ENCODE assay signal across 8 cellular contexts in the genomic region with DNA sequence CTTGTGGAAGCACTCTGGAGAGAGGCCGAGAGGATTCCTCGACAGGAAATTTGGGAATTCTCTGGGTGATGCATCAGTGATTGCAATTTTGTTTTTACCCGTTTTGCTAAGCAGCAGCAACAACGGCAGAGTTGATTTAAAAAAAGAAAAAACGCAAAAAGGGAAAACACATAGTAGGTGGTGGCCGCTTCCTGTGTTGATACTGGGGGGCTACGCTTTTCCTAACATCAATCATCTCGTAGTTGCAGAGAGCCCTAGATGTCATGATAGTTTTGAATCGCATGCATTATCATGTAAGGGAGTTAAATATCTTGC.
A peak's percentile ranks its signal among the peaks of the same experiment; 100 is the strongest.
DNase-seq lines count a peak whose midpoint lies in the region; ATAC-seq lines count a peak whose summit lies in the region.

No MANE protein-coding gene starts in this region.

- H3K4me3 Mint-ChIP-seq in central memory CD8-positive, alpha-beta T cell = peak overlapping the region; percentile 89

- H3K4me1 ChIP-seq in ACC112 (ENCODE audit: control insufficient read depth, insufficient read depth, low read length, unreplicated experiment) = peaks cover 8% of the 10 kb centered on the region
- H3K4me1 ChIP-seq in HUES48 (ENCODE audit: control insufficient read depth, insufficient read depth, low read length) = peaks cover 29% of the 10 kb centered on the region
- H3K4me1 ChIP-seq in muscle layer of duodenum (ENCODE audit: control insufficient read depth in 1 of 2, insufficient read depth in 2 of 2, low read length in 2 of 2) = peaks cover 0 to 10% of the 10 kb centered on the region in 2 donors

- peak overlapping the region; percentile 88 for H3K4me3 ChIP-seq in ACC112 (ENCODE audit: low read depth, low read length)
- peak overlapping the region; percentile 58 for H3K4me3 ChIP-seq in HUES48 (ENCODE audit: low read depth, low read length)
- peak overlapping the region; percentile 91 to 98 for H3K4me3 ChIP-seq in muscle layer of duodenum (ENCODE audit: low read depth in 1 of 2, low read length in 2 of 2)

- peaks cover 23% of the 10 kb centered on the region for H3K4me1 Mint-ChIP-seq in central memory CD8-positive, alpha-beta T cell

- no peaks in the 10 kb centered on the region for H3K9me3 ChIP-seq in HUES48 (ENCODE audit: control insufficient read depth, insufficient read depth, low read length)
- H3K9me3 ChIP-seq in muscle layer of duodenum (ENCODE audit: control insufficient read depth in 1 of 2, low read length in 2 of 2) = no peaks in the 10 kb centered on the region

- H3K27ac ChIP-seq in ACC112 (ENCODE audit: low read depth, low read length) (peak overlapping the region; percentile 86), HUES48 (ENCODE audit: low read depth, low read length) (peak overlapping the region; percentile 72), muscle layer of duodenum (ENCODE audit: low read length) (peak overlapping the region; percentile 98)

- peaks cover 18% of the 10 kb centered on the region for H3K36me3 Mint-ChIP-seq in central memory CD8-positive, alpha-beta T cell (ENCODE audit: insufficient read depth)

- ATAC-seq in central memory CD8-positive, alpha-beta T cell (replicated peaks; ENCODE audit: extremely low read depth, poor library complexity, severe bottlenecking) = no peak
- no peak for ATAC-seq in GM21447 (IDR thresholded peaks at IDR 0.05; ENCODE audit: unreplicated experiment)

- DNase-seq in central memory CD8-positive, alpha-beta T cell (ENCODE audit: low spot score in 2 of 2) = no peak
- no peak for DNase-seq in NCI-H1105 treated with DMSO at 0.1 percent for 48 hours (lab: John Stamatoyannopoulos, UW)
- DNase-seq in activated CD4-positive, CD25-positive, alpha-beta regulatory T cell treated with anti-CD3 and anti-CD28 coated beads, Interleukin-2, amount 50 U/mL, for 72 hours = no peak
- DNase-seq in activated effector memory CD4-positive, alpha-beta T cell treated with Interleukin-2 at 50 U/mL for 16 hours = no peak

- peak overlapping the region; percentile 97 for H3K27ac Mint-ChIP-seq in central memory CD8-positive, alpha-beta T cell (ENCODE audit: low read depth)

- peak overlapping the region; percentile 89 for H2AFZ ChIP-seq in ACC112 (ENCODE audit: low read length, unreplicated experiment)

- H3K79me2 ChIP-seq in ACC112 (ENCODE audit: control insufficient read depth, insufficient read depth, low read length, unreplicated experiment) = peaks cover 7% of the 10 kb centered on the region

- H3K9ac ChIP-seq in HUES48 (ENCODE audit: low read depth, low read length) = peak overlapping the region; percentile 80

- H3K36me3 ChIP-seq in ACC112 (ENCODE audit: insufficient read depth, low read length) (no peaks in the 10 kb centered on the region), HUES48 (ENCODE audit: control insufficient read depth, insufficient read depth, low read length) (no peaks in the 10 kb centered on the region), muscle layer of duodenum (ENCODE audit: control insufficient read depth in 1 of 2, insufficient read depth in 2 of 2, low read length in 2 of 2) (peaks cover 0 to 10% of the 10 kb centered on the region in 2 donors)

- no peaks in the 10 kb centered on the region for H3K27me3 Mint-ChIP-seq in central memory CD8-positive, alpha-beta T cell

- H3K9me3 Mint-ChIP-seq in central memory CD8-positive, alpha-beta T cell = no peaks in the 10 kb centered on the region

- no peaks in the 10 kb centered on the region for H3K27me3 ChIP-seq in ACC112 (ENCODE audit: insufficient read depth, low read length)
- H3K27me3 ChIP-seq in HUES48 (ENCODE audit: control insufficient read depth, insufficient read depth, low read length) = 0 out of 2 replicates have a peak, but pooled peaks cover 5% of the 10 kb centered on the region
- H3K27me3 ChIP-seq in muscle layer of duodenum (ENCODE audit: low read depth, low read length) = no peaks in the 10 kb centered on the region
